ENCODE assay signal across 9 cellular contexts in genomic region chr16:3173892-3174617, GRCh38. TPM values are rescaled to one million over a fixed set of nuclear protein-coding genes. Genes with fewer than 3 reads are reported as not detected.
DNase-seq lines count a peak whose midpoint lies in the region; ATAC-seq, FAIRE-seq and TF ChIP-seq lines count a peak whose summit lies in the region.
"Had no signal": no experiment of that assay in that cellular context is flagged by ENCODE, and none has a peak within 500 bp of the region (broad histone marks: within the 10 kb centered on the region; RNA-seq: fewer than 3 reads in every experiment).

No MANE protein-coding gene starts in this region.

- no peaks in the 10 kb centered on the region for H3K79me2 ChIP-seq in keratinocyte (ENCODE audit: control insufficient read depth, insufficient read depth, low read length)

- dilution Hi-C loops in keratinocyte (cut with MboI; ENCODE audit: extremely low pct_ligation_motif_present, low sequenced_read_pairs), result no loop called here

- H3K9me3 ChIP-seq in HUES48 (ENCODE audit: control insufficient read depth, insufficient read depth, low read length) (no peaks in the 10 kb centered on the region), WERI-Rb-1 (ENCODE audit: severe bottlenecking) (no peaks in the 10 kb centered on the region), keratinocyte (ENCODE audit: control insufficient read depth, low read depth, low read length) (no peaks in the 10 kb centered on the region)

- no peak for ATAC-seq in GM18511 (IDR thresholded peaks at IDR 0.05; ENCODE audit: unreplicated experiment)

- FAIRE-seq in keratinocyte (lab: Jason Lieb, UNC), result peak; percentile 13

- H3K9ac ChIP-seq in HUES48 (ENCODE audit: low read depth, low read length) (no peak overlapping the region), keratinocyte (ENCODE audit: control insufficient read depth, extremely low read depth, insufficient read depth, low read length) (peak overlapping the region; percentile 58)

- DNase-seq in NCI-H2171 treated with DMSO at 0.1 percent for 48 hours (lab: John Stamatoyannopoulos, UW) (peak; percentile 10), NCI-H2171 (lab: John Stamatoyannopoulos, UW) (no peak), WERI-Rb-1 (peak; percentile 87), keratinocyte (ENCODE audit: low read depth, low spot score) (no peak), NCI-H2196 (lab: John Stamatoyannopoulos, UW; ENCODE audit: unreplicated experiment) (no peak), Ammon's horn (ENCODE audit: low spot score) (no peak)

- peak overlapping the region; percentile 73 for H2AFZ ChIP-seq in keratinocyte (ENCODE audit: control insufficient read depth, low read length)

- H3K36me3 ChIP-seq in HUES48 (ENCODE audit: control insufficient read depth, insufficient read depth, low read length) (no peaks in the 10 kb centered on the region), WERI-Rb-1 (no peaks in the 10 kb centered on the region), keratinocyte (ENCODE audit: control insufficient read depth in 2 of 2, extremely low read depth in 1 of 2, insufficient read depth in 2 of 2, low read length in 2 of 2) (no peaks in the 10 kb centered on the region)

- H3K9me1 ChIP-seq in keratinocyte (ENCODE audit: control insufficient read depth, extremely low read depth, insufficient read depth, low read length), result no peaks in the 10 kb centered on the region

- no peaks in the 10 kb centered on the region for H4K20me1 ChIP-seq in keratinocyte (ENCODE audit: control insufficient read depth, extremely low read depth, insufficient read depth, low read length)

- H3K27me3 ChIP-seq in HUES48 (ENCODE audit: control insufficient read depth, insufficient read depth, low read length) (peaks cover 28% of the 10 kb centered on the region), WERI-Rb-1 (ENCODE audit: insufficient read depth, low read depth, severe bottlenecking) (peaks cover 16% of the 10 kb centered on the region), keratinocyte (ENCODE audit: control insufficient read depth, extremely low read depth, insufficient read depth, low read length) (no peaks in the 10 kb centered on the region)

- H3K4me2 ChIP-seq in keratinocyte (ENCODE audit: control insufficient read depth, extremely low read depth, insufficient read depth, low read depth, low read length), result peak overlapping the region; percentile 81

- peak; percentile 61; the same call in 1 of the 2 replicates for TF ChIP-seq CTCF in WERI-Rb-1 (IDR thresholded peaks at IDR 0.05; ENCODE audit: low read depth, low read length)
- TF ChIP-seq CTCF in keratinocyte (optimal IDR thresholded peaks at IDR 0.05 in 1 of 3, IDR thresholded peaks at IDR 0.05 in 1 of 3, conservative IDR thresholded peaks at IDR 0.05 in 1 of 3; ENCODE audit: extremely low read depth in 1 of 3, insufficient read depth in 2 of 3, low read length in 3 of 3), result peak; percentile 45 to 60 (median 54)

- peak overlapping the region; percentile 22 for H3K27ac ChIP-seq in HUES48 (ENCODE audit: low read depth, low read length)
- no peak overlapping the region for H3K27ac ChIP-seq in WERI-Rb-1
- peak overlapping the region; percentile 43 for H3K27ac ChIP-seq in keratinocyte (ENCODE audit: control insufficient read depth, insufficient read depth, low read length)

- H3K4me3 ChIP-seq in HUES48 (ENCODE audit: low read depth, low read length) (peak overlapping the region; percentile 62), WERI-Rb-1 (ENCODE audit: low read depth, low read length) (peak overlapping the region; percentile 41), keratinocyte (ENCODE audit: control insufficient read depth in 2 of 3, extremely low read depth in 1 of 3, insufficient read depth in 2 of 3, low read depth in 1 of 3, low read length in 3 of 3) (peak overlapping the region; percentile 13 to 70 (median 59))

- H3K4me1 ChIP-seq in HUES48 (ENCODE audit: control insufficient read depth, insufficient read depth, low read length), result peaks cover 4% of the 10 kb centered on the region; the same call in 1 of the 2 replicates
- H3K4me1 ChIP-seq in keratinocyte (ENCODE audit: control insufficient read depth, extremely low read depth, insufficient read depth, low read length), result peaks cover 23% of the 10 kb centered on the region

RNA-seq across cellular contexts. Expression of gene OR1F1, which starts 13.9 kb away (rescaled TPM):
- 0.51 to 0.89 TPM (median 0.58 TPM) in 3 replicates for polyA plus RNA-seq in keratinocyte
- polyA plus RNA-seq in keratinocyte (2011; ENCODE audit: low read depth), result not detected
- polyA plus RNA-seq in keratinocyte (2011; cell fraction: cytosol; rRNA removed), result 0.55 and 0.56 TPM in 2 replicates
- 1.1 and 1.2 TPM in 2 replicates for polyA plus RNA-seq in keratinocyte (2011; cell fraction: nucleus; rRNA removed)
- 0.29 TPM in 1 of 2 replicates, not detected in the other for polyA plus RNA-seq in keratinocyte (2012; ENCODE audit: low replicate concordance)
- polyA minus RNA-seq in keratinocyte, result 1.0 to 3.6 TPM (median 2.7 TPM) in 3 replicates
- polyA minus RNA-seq in keratinocyte (2011; cell fraction: cytosol; rRNA and poly(A)+ RNA removed), result not detected
- polyA minus RNA-seq in keratinocyte (2011; cell fraction: nucleus; rRNA and poly(A)+ RNA removed), result 0.93 TPM in 1 of 2 replicates, not detected in the other
- polyA plus RNA-seq: aorta had no signal

RNA-seq across cellular contexts. Expression of gene ZNF213, which starts 39.2 kb away (rescaled TPM):
- 0.51 to 1.1 TPM (median 0.62 TPM) in 3 replicates for polyA plus RNA-seq in keratinocyte
- 1.5 TPM for polyA plus RNA-seq in keratinocyte (2011; ENCODE audit: low read depth)
- polyA plus RNA-seq in keratinocyte (2011; cell fraction: cytosol; rRNA removed), result 0.77 and 2.4 TPM in 2 replicates
- 1.4 and 2.0 TPM in 2 replicates for polyA plus RNA-seq in keratinocyte (2011; cell fraction: nucleus; rRNA removed)
- 6.4 and 6.6 TPM in 2 replicates for polyA plus RNA-seq in keratinocyte (2012; ENCODE audit: low replicate concordance)
- 1.2 to 4.8 TPM (median 1.5 TPM) in 3 replicates for polyA minus RNA-seq in keratinocyte
- 7.5 TPM for polyA minus RNA-seq in keratinocyte (2011; cell fraction: cytosol; rRNA and poly(A)+ RNA removed)
- 2.0 and 2.6 TPM in 2 replicates for polyA minus RNA-seq in keratinocyte (2011; cell fraction: nucleus; rRNA and poly(A)+ RNA removed)

Comparison
In these comparisons a context has a peak if more than half of its experiments do, and no peak if none do; other contexts are left out.
1. DNase-seq: peak in NCI-H2171 treated with DMSO at 0.1 percent for 48 hours (single experiment) and WERI-Rb-1 (single experiment); none in NCI-H2171 (single experiment), keratinocyte (single experiment), NCI-H2196 (single experiment) and Ammon's horn (single experiment).
2. Peak in every context shown above with its lines, with median percentiles within 50 percentile points of each other: H3K4me3 ChIP-seq.